In the genomic region with DNA sequence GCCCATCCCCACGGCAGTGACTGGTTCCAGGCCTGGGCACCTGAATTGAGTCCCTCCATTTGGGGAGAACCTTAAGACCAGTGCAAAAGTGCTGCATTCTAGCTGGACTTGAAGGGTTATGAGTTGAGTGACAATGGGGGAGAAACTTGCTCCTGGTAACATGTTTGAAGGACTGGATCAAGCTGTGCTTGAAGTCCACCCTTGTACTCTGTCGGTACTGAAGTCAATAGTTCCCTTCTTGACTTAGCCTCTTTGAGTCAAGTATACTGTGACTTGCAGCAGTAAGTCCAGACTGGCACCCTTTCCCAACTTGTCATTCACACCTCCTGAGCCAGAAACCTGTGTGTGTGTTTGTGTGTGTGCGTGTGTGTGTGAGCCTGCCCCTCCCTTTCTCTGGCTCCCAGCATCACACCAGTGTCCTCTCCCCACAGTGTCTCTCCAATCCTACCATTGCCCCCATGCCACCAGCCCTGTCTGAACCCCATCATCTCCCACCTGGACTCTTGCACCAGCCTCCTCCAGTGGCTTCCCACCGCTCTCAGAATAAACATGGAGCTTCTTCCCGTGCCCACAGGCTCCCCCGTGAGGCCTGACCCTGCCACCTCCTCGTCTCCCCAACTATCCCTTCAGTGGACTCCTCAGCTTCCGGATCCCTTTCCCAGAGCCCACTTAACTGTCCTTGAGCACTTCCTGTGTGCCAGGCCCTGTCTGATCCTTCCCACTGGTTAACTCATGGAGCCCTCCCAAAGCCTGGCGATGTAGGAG, we compare ENCODE assay signal across 12 cellular contexts. TPM values are rescaled to one million over a fixed set of nuclear protein-coding genes. Genes with fewer than 3 reads are reported as not detected.
A peak's percentile ranks its signal among the peaks of the same experiment; 100 is the strongest.
DNase-seq lines count a peak whose midpoint lies in the region; ATAC-seq and TF ChIP-seq lines count a peak whose summit lies in the region.
"Had no signal": no experiment of that assay in that cellular context is flagged by ENCODE, and none has a peak within 500 bp of the region (broad histone marks: within the 10 kb centered on the region; RNA-seq: fewer than 3 reads in every experiment).

No MANE protein-coding gene starts in this region.

- H2AFZ ChIP-seq in H9 (ENCODE audit: low read length): no peak overlapping the region
- H2AFZ ChIP-seq: hepatocyte had no signal

- no peak overlapping the region for H3K4me2 ChIP-seq in H9 (ENCODE audit: insufficient read depth, insufficient read length, low read length)
- H3K4me2 ChIP-seq: hepatocyte had no signal

- H3K9me3 ChIP-seq in H9 (ENCODE audit: control insufficient read depth, low read depth, low read length) (no peaks in the 10 kb centered on the region), WERI-Rb-1 (ENCODE audit: severe bottlenecking) (no peaks in the 10 kb centered on the region), gastroesophageal sphincter (no peaks in the 10 kb centered on the region)
- H3K9me3 ChIP-seq: colonic mucosa had no signal

- no peak overlapping the region for H3K18ac ChIP-seq in H9 (ENCODE audit: insufficient read length, low read depth, low read length)

- no CpG with 5 or more reads among the region's 9 CpGs for WGBS in H9 (ENCODE audit: extremely low coverage, insufficient read length, low lambda C conversion rate)
- WGBS in gastroesophageal sphincter (ENCODE audit: low coverage in 1 of 2), 2 donors: 83 to 89% methylated on average over 4 to 7 of the region's 9 CpGs

- H3K23me2 ChIP-seq in H9 (ENCODE audit: insufficient read length, low read depth, low read length, poor library complexity, severe bottlenecking): no peaks in the 10 kb centered on the region

- no peak overlapping the region for H2BK20ac ChIP-seq in H9 (ENCODE audit: low read depth, low read length, poor library complexity, severe bottlenecking)

- H3T11ph ChIP-seq in H9 (ENCODE audit: low read length): no peak overlapping the region

- no peak overlapping the region for H4K5ac ChIP-seq in H9 (ENCODE audit: insufficient read length, low read depth, low read length)

- H3K4me3 ChIP-seq in WERI-Rb-1 (ENCODE audit: low read depth, low read length): no peak overlapping the region
- H3K4me3 ChIP-seq in gastroesophageal sphincter: no peak overlapping the region
- H3K4me3 ChIP-seq in skin epidermis: no peak overlapping the region
- H3K4me3 ChIP-seq: colonic mucosa, hepatocyte had no signal

- TF ChIP-seq POLR2A in gastroesophageal sphincter (IDR thresholded peaks at IDR 0.05): no peak

- H3K14ac ChIP-seq in H9 (ENCODE audit: insufficient read depth, low read length): no peak overlapping the region

- H3K9me3 Mint-ChIP-seq in H9: peaks cover 0 to 6% of the 10 kb centered on the region in 2 experiments; a peak in 3 of 5 replicates

- H4K20me1 ChIP-seq in H9 (ENCODE audit: control insufficient read depth, insufficient read depth, insufficient read length): no peaks in the 10 kb centered on the region

- H2AK5ac ChIP-seq in H9 (ENCODE audit: insufficient read length, low read length): no peak overlapping the region

- H2BK120ac ChIP-seq in H9 (ENCODE audit: low read depth, low read length, poor library complexity, severe bottlenecking): no peak overlapping the region

- TF ChIP-seq CTCF in H9 (conservative IDR thresholded peaks at IDR 0.05) (peak; percentile 40), WERI-Rb-1 (IDR thresholded peaks at IDR 0.05; ENCODE audit: low read depth, low read length) (0 out of 2 replicates have a peak, but pooled peaks have one; percentile 12), gastroesophageal sphincter (IDR thresholded peaks at IDR 0.05) (no peak)

- no peak overlapping the region for H3K9ac ChIP-seq in H9 (ENCODE audit: extremely low read depth, insufficient read length, low read length)

- no peak overlapping the region for H2BK15ac ChIP-seq in H9 (ENCODE audit: low read depth, low read length)

- H3K36me3 Mint-ChIP-seq in H9 (ENCODE audit: insufficient read depth in 1 of 3, low read depth in 3 of 3): peaks cover 0 to 2% (median 0%) of the 10 kb centered on the region in 3 experiments; a peak in 2 of 7 replicates

- no peak overlapping the region for H3K56ac ChIP-seq in H9 (ENCODE audit: insufficient read length, low read depth, low read length)

- peaks cover 8 to 13% of the 10 kb centered on the region in 2 experiments for H3K4me1 Mint-ChIP-seq in H9

- peak overlapping the region in 1 of 3 experiments; percentile 63; a peak in 2 of 7 replicates for H3K27ac Mint-ChIP-seq in H9
- H3K27ac Mint-ChIP-seq: activated naive CD8-positive, alpha-beta T cell treated with anti-CD3 and anti-CD28 coated beads, Interleukin-2, amount 50 U/mL, for 24 hours had no signal

- H3K36me3 ChIP-seq in WERI-Rb-1: no peaks in the 10 kb centered on the region
- H3K36me3 ChIP-seq in gastroesophageal sphincter: no peaks in the 10 kb centered on the region
- H3K36me3 ChIP-seq: colonic mucosa had no signal

- H3K79me2 ChIP-seq in H9 (ENCODE audit: insufficient read depth, low read length): no peaks in the 10 kb centered on the region
- H3K79me2 ChIP-seq: hepatocyte had no signal

- H3K27ac ChIP-seq in H9 (ENCODE audit: insufficient read length, low read depth, low read length): no peak overlapping the region
- no peak overlapping the region for H3K27ac ChIP-seq in WERI-Rb-1
- H3K27ac ChIP-seq in gastroesophageal sphincter: peak overlapping the region in 3 of 4 donors; percentile 39 to 73 (median 71)
- H3K27ac ChIP-seq in skin epidermis: peak overlapping the region in 20 of 21 experiments; percentile 37 to 86 (median 62)
- H3K27ac ChIP-seq: colonic mucosa, hepatocyte had no signal

- H3K23ac ChIP-seq in H9 (ENCODE audit: insufficient read length, low read depth, low read length): no peak overlapping the region

- no peak overlapping the region for H2BK12ac ChIP-seq in H9 (ENCODE audit: insufficient read length, low read depth, low read length)

- H3K4ac ChIP-seq in H9 (ENCODE audit: low read depth, low read length): no peak overlapping the region

- H4K91ac ChIP-seq in H9 (ENCODE audit: insufficient read length, low read depth, low read length): no peak overlapping the region

- ATAC-seq in gastroesophageal sphincter: no peak
- no peak for ATAC-seq in GM19351 (IDR thresholded peaks at IDR 0.05; ENCODE audit: unreplicated experiment)
- ATAC-seq: activated naive CD8-positive, alpha-beta T cell treated with anti-CD3 and anti-CD28 coated beads, Interleukin-2, amount 50 U/mL, for 24 hours had no signal

- H4K8ac ChIP-seq in H9 (replicated peaks; ENCODE audit: insufficient read length, low read depth, low read length): no peak overlapping the region

- H3K4me1 ChIP-seq in H9 (ENCODE audit: insufficient read depth, low read length): peaks cover 3% of the 10 kb centered on the region; the same call in 1 of the 2 replicates
- peaks cover 0 to 51% (median 9%) of the 10 kb centered on the region in 3 donors for H3K4me1 ChIP-seq in gastroesophageal sphincter
- H3K4me1 ChIP-seq: colonic mucosa had no signal

- peak; percentile 40 for DNase-seq in H9
- no peak for DNase-seq in WERI-Rb-1
- DNase-seq in C1 segment of cervical spinal cord (lab: John Stamatoyannopoulos, UW): no peak
- DNase-seq in EL: no peak
- DNase-seq in NK-92 treated with Interleukin-12 subunit alpha and Interleukin-12 subunit beta, amount 100 ng/mL, for 24 hours (lab: John Stamatoyannopoulos, UW): no peak
- DNase-seq: activated naive CD8-positive, alpha-beta T cell treated with anti-CD3 and anti-CD28 coated beads, Interleukin-2, amount 50 U/mL, for 24 hours; activated T-cell treated with anti-CD3 and anti-CD28 coated beads, Interleukin-2, amount 50 U/mL, for 48 hours; colonic mucosa had no signal

- no peak overlapping the region for H3K4me3 Mint-ChIP-seq in H9
- H3K4me3 Mint-ChIP-seq: activated naive CD8-positive, alpha-beta T cell treated with anti-CD3 and anti-CD28 coated beads, Interleukin-2, amount 50 U/mL, for 24 hours had no signal

- H3K27me3 Mint-ChIP-seq in H9 (ENCODE audit: low read depth): peaks cover 10% of the 10 kb centered on the region

- H3K79me1 ChIP-seq in H9 (ENCODE audit: insufficient read depth, low read depth, low read length, poor library complexity, severe bottlenecking): no peaks in the 10 kb centered on the region

- no peak overlapping the region for H2BK5ac ChIP-seq in H9 (ENCODE audit: insufficient read length, low read length)

- H3K27me3 ChIP-seq in H9 (ENCODE audit: insufficient read depth, low read length): no peaks in the 10 kb centered on the region
- H3K27me3 ChIP-seq in WERI-Rb-1 (ENCODE audit: insufficient read depth, low read depth, severe bottlenecking): no peaks in the 10 kb centered on the region
- peaks cover 30% of the 10 kb centered on the region for H3K27me3 ChIP-seq in gastroesophageal sphincter
- H3K27me3 ChIP-seq: hepatocyte had no signal

- TF ChIP-seq EP300 in gastroesophageal sphincter (IDR thresholded peaks at IDR 0.05): no peak

RNA-seq across cellular contexts. Expression of a gene that starts 10.2 kb away (rescaled TPM):
- 9.8 and 11.8 TPM in 2 replicates for total RNA-seq in H9 (2021)
- total RNA-seq in gastroesophageal sphincter: 100 to 1,000 TPM in 3 of 4 donors, 10 to 100 TPM in 1; 85.9 to 187 (median 117) TPM

RNA-seq across cellular contexts. Expression of a gene that starts 58.6 kb away (rescaled TPM):
- 6.6 and 7.0 TPM in 2 replicates for total RNA-seq in H9 (2021)
- 10 to 100 TPM; 22.3 to 37.1 (median 30.0) TPM for total RNA-seq in gastroesophageal sphincter

Comparison
In these comparisons a context has a peak if more than half of its experiments do, and no peak if none do; other contexts are left out.
1. H3K27ac ChIP-seq: peak in gastroesophageal sphincter (3 of 4) and skin epidermis (20 of 21); none in H9 (single experiment) and WERI-Rb-1 (single experiment).
2. CTCF ChIP-seq: peak in H9 (single experiment) and WERI-Rb-1 (single experiment); none in gastroesophageal sphincter (0 of 4).